In the genomic region with DNA sequence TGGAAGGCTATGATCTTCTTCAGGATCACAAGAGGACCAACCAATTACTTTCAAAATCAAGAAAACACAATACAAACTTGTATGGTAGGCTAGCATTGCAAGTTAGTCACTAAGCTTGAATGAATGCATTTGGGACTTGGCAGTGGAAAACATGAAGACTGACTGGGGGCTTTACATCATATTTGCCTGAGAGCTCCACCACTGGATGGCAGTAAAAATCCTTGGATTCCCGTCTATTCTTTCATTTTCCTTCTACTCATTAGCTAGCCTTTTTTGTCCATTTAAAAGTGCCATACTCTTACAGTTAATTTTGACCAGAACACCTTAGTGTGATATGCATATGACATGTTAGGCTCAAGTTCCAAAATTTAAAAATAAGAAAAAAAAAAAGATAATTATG, we compare ENCODE assay signal across 9 cellular contexts.
DNase-seq lines count a peak whose midpoint lies in the region; ATAC-seq and TF ChIP-seq lines count a peak whose summit lies in the region.
"Had no signal": no experiment of that assay in that cellular context is flagged by ENCODE, and none has a peak within 500 bp of the region (broad histone marks: within the 10 kb centered on the region; RNA-seq: fewer than 3 reads in every experiment).

No MANE protein-coding gene starts in this region.

- peak; percentile 47 for TF ChIP-seq CTCF in BJ (IDR thresholded peaks at IDR 0.05; ENCODE audit: insufficient read depth, low read depth, low read length)

- no peaks in the 10 kb centered on the region for H3K36me3 ChIP-seq in BJ (ENCODE audit: control insufficient read depth, insufficient read depth, low read length)

- DNase-seq in BJ (ENCODE audit: low read depth) (no peak), HS-5 (ENCODE audit: low read depth) (peak; percentile 31), amniotic stem cell (lab: John Stamatoyannopoulos, UW) (peak; percentile 39), kidney glomerular epithelial cell (lab: John Stamatoyannopoulos, UW) (peak; percentile 42), NCI-H187 (lab: John Stamatoyannopoulos, UW) (no peak)
- DNase-seq in activated naive CD4-positive, alpha-beta T cell (lab: John Stamatoyannopoulos, UW) = no peak

- no peaks in the 10 kb centered on the region for H3K27me3 ChIP-seq in BJ (ENCODE audit: control insufficient read depth, insufficient read depth, low read length)

- H3K4me3 ChIP-seq in BJ (ENCODE audit: low read depth, low read length) = no peak overlapping the region

- CTCF ChIA-PET in BJ (lab: Yijun Ruan, JAX) = interaction anchor here (0.9 to 4.9 kb wide), 11 partner anchors 8 to 175 kb away, joined by 3 to 25 read pairs (median 3); a partner anchor contains a TSS

- ATAC-seq in HG02798 (IDR thresholded peaks at IDR 0.05; ENCODE audit: poor library complexity, unreplicated experiment) (no peak), HG03432 (IDR thresholded peaks at IDR 0.05; ENCODE audit: unreplicated experiment) (no peak)
- ATAC-seq: esophagus mucosa had no signal

- POLR2A ChIA-PET in BJ (lab: Charles Lee) = interaction anchor here (0.5 to 0.7 kb wide), 2 partner anchors 17 to 31 kb away, joined by 3 read pairs; no protein-coding TSS in a partner anchor

Comparison
In these comparisons a context has a peak if more than half of its experiments do, and no peak if none do; other contexts are left out.
1. DNase-seq: peak in HS-5 (single experiment), amniotic stem cell (single experiment) and kidney glomerular epithelial cell (single experiment); none in BJ (single experiment), NCI-H187 (0 of 2) and activated naive CD4-positive, alpha-beta T cell (0 of 4).